ENCODE assay signal across 1 cellular context in the genomic region with DNA sequence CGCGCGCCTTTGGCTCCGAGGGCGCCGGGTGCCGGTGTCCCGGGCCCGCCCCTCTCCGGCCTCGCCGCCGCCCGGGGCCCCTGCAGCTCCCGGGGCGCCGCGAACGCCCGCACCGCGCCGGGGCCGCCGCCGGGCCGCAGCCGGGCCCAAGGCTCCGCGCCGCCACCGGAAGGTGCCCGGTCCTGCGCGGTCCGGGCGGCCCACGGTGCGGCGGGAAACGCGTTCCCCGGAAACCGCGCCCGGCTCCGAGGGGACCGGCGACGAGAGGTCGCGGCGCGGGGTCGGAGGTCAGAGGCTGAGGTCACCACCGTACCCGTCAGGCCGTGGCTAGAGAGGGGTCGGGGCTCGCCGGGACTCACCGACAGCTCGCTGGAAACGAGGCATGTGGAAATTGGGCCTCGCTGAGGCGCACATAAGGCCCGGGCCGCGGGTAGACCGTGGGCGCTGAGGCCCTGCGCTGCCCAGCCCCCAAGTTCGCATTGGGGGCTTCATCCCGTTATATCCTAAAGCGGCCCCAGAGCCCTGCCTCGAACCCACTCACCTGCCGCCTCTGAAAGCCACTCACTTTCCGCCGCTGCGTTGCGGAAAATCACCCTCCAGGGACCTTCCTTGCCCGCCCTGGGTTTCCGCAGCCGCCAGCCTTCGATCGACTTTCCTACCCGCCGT.
TF ChIP-seq lines count a peak whose summit lies in the region.

A gene (minus strand): TSS at position 167 of the 666 bp plus-strand sequence. CDS start 745 bp downstream, outside the sequence.

TF ChIP-seq in HepG2, 621 proteins besides CTCF, POLR2A, EP300 and RAD21 (continued from another document and continues in another):
- TF ChIP-seq, protein P1, sequence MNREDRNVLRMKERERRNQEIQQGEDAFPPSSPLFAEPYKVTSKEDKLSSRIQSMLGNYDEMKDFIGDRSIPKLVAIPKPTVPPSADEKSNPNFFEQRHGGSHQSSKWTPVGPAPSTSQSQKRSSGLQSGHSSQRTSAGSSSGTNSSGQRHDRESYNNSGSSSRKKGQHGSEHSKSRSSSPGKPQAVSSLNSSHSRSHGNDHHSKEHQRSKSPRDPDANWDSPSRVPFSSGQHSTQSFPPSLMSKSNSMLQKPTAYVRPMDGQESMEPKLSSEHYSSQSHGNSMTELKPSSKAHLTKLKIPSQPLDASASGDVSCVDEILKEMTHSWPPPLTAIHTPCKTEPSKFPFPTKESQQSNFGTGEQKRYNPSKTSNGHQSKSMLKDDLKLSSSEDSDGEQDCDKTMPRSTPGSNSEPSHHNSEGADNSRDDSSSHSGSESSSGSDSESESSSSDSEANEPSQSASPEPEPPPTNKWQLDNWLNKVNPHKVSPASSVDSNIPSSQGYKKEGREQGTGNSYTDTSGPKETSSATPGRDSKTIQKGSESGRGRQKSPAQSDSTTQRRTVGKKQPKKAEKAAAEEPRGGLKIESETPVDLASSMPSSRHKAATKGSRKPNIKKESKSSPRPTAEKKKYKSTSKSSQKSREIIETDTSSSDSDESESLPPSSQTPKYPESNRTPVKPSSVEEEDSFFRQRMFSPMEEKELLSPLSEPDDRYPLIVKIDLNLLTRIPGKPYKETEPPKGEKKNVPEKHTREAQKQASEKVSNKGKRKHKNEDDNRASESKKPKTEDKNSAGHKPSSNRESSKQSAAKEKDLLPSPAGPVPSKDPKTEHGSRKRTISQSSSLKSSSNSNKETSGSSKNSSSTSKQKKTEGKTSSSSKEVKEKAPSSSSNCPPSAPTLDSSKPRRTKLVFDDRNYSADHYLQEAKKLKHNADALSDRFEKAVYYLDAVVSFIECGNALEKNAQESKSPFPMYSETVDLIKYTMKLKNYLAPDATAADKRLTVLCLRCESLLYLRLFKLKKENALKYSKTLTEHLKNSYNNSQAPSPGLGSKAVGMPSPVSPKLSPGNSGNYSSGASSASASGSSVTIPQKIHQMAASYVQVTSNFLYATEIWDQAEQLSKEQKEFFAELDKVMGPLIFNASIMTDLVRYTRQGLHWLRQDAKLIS (CRISPR knock-in tag; IDR thresholded peaks at IDR 0.05), result 0 out of 2 replicates have a peak, but pooled peaks have one; percentile 1
- TF ChIP-seq ZNF569 (CRISPR knock-in tag; IDR thresholded peaks at IDR 0.05; ENCODE audit: borderline replicate concordance) (no peak), HOXA7 (CRISPR knock-in tag; IDR thresholded peaks at IDR 0.05) (no peak), MAFK (conservative IDR thresholded peaks at IDR 0.05 in 1 of 2, IDR thresholded peaks at IDR 0.05 in 1 of 2; ENCODE audit: low read length in 2 of 2) (no peak), YEATS4 (CRISPR knock-in tag; IDR thresholded peaks at IDR 0.05; ENCODE audit: borderline replicate concordance) (peak; percentile 99), ZNF367 (CRISPR knock-in tag; IDR thresholded peaks at IDR 0.05; ENCODE audit: borderline replicate concordance) (0 out of 2 replicates have a peak, but pooled peaks have one; percentile 53), TAF15 (IDR thresholded peaks at IDR 0.05; ENCODE audit: low read depth, low read length, poor library complexity, severe bottlenecking) (no peak), RFXANK (CRISPR knock-in tag; IDR thresholded peaks at IDR 0.05) (peak; percentile 73; the same call in 1 of the 2 replicates), ZNF749 (CRISPR knock-in tag; IDR thresholded peaks at IDR 0.05; ENCODE audit: borderline replicate concordance) (peak; percentile 95; the same call in 1 of the 2 replicates), ZEB1 (IDR thresholded peaks at IDR 0.05; ENCODE audit: insufficient replicate concordance, low read depth) (no peak), KAT7 (CRISPR knock-in tag; IDR thresholded peaks at IDR 0.05; ENCODE audit: borderline replicate concordance) (peak; percentile 99), ZFAT (CRISPR knock-in tag; conservative IDR thresholded peaks at IDR 0.05) (no peak)
- TF ChIP-seq, protein P2, sequence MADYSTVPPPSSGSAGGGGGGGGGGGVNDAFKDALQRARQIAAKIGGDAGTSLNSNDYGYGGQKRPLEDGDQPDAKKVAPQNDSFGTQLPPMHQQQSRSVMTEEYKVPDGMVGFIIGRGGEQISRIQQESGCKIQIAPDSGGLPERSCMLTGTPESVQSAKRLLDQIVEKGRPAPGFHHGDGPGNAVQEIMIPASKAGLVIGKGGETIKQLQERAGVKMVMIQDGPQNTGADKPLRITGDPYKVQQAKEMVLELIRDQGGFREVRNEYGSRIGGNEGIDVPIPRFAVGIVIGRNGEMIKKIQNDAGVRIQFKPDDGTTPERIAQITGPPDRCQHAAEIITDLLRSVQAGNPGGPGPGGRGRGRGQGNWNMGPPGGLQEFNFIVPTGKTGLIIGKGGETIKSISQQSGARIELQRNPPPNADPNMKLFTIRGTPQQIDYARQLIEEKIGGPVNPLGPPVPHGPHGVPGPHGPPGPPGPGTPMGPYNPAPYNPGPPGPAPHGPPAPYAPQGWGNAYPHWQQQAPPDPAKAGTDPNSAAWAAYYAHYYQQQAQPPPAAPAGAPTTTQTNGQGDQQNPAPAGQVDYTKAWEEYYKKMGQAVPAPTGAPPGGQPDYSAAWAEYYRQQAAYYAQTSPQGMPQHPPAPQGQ (CRISPR knock-in tag; IDR thresholded peaks at IDR 0.05; ENCODE audit: borderline replicate concordance), result peak; percentile 50; the same call in 1 of the 2 replicates
- TF ChIP-seq, protein P3, sequence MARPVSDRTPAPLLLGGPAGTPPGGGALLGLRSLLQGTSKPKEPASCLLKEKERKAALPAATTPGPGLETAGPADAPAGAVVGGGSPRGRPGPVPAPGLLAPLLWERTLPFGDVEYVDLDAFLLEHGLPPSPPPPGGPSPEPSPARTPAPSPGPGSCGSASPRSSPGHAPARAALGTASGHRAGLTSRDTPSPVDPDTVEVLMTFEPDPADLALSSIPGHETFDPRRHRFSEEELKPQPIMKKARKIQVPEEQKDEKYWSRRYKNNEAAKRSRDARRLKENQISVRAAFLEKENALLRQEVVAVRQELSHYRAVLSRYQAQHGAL (CRISPR knock-in tag; IDR thresholded peaks at IDR 0.05; ENCODE audit: not compliant biosample characterization), result no peak
- TF ChIP-seq, protein P4, sequence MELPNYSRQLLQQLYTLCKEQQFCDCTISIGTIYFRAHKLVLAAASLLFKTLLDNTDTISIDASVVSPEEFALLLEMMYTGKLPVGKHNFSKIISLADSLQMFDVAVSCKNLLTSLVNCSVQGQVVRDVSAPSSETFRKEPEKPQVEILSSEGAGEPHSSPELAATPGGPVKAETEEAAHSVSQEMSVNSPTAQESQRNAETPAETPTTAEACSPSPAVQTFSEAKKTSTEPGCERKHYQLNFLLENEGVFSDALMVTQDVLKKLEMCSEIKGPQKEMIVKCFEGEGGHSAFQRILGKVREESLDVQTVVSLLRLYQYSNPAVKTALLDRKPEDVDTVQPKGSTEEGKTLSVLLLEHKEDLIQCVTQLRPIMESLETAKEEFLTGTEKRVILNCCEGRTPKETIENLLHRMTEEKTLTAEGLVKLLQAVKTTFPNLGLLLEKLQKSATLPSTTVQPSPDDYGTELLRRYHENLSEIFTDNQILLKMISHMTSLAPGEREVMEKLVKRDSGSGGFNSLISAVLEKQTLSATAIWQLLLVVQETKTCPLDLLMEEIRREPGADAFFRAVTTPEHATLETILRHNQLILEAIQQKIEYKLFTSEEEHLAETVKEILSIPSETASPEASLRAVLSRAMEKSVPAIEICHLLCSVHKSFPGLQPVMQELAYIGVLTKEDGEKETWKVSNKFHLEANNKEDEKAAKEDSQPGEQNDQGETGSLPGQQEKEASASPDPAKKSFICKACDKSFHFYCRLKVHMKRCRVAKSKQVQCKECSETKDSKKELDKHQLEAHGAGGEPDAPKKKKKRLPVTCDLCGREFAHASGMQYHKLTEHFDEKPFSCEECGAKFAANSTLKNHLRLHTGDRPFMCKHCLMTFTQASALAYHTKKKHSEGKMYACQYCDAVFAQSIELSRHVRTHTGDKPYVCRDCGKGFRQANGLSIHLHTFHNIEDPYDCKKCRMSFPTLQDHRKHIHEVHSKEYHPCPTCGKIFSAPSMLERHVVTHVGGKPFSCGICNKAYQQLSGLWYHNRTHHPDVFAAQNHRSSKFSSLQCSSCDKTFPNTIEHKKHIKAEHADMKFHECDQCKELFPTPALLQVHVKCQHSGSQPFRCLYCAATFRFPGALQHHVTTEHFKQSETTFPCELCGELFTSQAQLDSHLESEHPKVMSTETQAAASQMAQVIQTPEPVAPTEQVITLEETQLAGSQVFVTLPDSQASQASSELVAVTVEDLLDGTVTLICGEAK (IDR thresholded peaks at IDR 0.05), result peak; percentile 82
- TF ChIP-seq, protein P4 (CRISPR knock-in tag; IDR thresholded peaks at IDR 0.05), result peak; percentile 90
- TF ChIP-seq, protein P5, sequence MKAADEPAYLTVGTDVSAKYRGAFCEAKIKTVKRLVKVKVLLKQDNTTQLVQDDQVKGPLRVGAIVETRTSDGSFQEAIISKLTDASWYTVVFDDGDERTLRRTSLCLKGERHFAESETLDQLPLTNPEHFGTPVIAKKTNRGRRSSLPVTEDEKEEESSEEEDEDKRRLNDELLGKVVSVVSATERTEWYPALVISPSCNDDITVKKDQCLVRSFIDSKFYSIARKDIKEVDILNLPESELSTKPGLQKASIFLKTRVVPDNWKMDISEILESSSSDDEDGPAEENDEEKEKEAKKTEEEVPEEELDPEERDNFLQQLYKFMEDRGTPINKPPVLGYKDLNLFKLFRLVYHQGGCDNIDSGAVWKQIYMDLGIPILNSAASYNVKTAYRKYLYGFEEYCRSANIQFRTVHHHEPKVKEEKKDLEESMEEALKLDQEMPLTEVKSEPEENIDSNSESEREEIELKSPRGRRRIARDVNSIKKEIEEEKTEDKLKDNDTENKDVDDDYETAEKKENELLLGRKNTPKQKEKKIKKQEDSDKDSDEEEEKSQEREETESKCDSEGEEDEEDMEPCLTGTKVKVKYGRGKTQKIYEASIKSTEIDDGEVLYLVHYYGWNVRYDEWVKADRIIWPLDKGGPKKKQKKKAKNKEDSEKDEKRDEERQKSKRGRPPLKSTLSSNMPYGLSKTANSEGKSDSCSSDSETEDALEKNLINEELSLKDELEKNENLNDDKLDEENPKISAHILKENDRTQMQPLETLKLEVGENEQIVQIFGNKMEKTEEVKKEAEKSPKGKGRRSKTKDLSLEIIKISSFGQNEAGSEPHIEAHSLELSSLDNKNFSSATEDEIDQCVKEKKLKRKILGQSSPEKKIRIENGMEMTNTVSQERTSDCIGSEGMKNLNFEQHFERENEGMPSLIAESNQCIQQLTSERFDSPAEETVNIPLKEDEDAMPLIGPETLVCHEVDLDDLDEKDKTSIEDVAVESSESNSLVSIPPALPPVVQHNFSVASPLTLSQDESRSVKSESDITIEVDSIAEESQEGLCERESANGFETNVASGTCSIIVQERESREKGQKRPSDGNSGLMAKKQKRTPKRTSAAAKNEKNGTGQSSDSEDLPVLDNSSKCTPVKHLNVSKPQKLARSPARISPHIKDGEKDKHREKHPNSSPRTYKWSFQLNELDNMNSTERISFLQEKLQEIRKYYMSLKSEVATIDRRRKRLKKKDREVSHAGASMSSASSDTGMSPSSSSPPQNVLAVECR (CRISPR knock-in tag; IDR thresholded peaks at IDR 0.05; ENCODE audit: borderline replicate concordance), result peak; percentile 95
- TF ChIP-seq, protein P6, sequence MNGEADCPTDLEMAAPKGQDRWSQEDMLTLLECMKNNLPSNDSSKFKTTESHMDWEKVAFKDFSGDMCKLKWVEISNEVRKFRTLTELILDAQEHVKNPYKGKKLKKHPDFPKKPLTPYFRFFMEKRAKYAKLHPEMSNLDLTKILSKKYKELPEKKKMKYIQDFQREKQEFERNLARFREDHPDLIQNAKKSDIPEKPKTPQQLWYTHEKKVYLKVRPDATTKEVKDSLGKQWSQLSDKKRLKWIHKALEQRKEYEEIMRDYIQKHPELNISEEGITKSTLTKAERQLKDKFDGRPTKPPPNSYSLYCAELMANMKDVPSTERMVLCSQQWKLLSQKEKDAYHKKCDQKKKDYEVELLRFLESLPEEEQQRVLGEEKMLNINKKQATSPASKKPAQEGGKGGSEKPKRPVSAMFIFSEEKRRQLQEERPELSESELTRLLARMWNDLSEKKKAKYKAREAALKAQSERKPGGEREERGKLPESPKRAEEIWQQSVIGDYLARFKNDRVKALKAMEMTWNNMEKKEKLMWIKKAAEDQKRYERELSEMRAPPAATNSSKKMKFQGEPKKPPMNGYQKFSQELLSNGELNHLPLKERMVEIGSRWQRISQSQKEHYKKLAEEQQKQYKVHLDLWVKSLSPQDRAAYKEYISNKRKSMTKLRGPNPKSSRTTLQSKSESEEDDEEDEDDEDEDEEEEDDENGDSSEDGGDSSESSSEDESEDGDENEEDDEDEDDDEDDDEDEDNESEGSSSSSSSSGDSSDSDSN (CRISPR knock-in tag; IDR thresholded peaks at IDR 0.05), result peak; percentile 83
- TF ChIP-seq, protein P7, sequence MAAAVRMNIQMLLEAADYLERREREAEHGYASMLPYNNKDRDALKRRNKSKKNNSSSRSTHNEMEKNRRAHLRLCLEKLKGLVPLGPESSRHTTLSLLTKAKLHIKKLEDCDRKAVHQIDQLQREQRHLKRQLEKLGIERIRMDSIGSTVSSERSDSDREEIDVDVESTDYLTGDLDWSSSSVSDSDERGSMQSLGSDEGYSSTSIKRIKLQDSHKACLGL (CRISPR knock-in tag; IDR thresholded peaks at IDR 0.05), result peak; percentile 85
- TF ChIP-seq, protein P8, sequence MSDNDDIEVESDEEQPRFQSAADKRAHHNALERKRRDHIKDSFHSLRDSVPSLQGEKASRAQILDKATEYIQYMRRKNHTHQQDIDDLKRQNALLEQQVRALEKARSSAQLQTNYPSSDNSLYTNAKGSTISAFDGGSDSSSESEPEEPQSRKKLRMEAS (IDR thresholded peaks at IDR 0.05), result peak; percentile 91
- TF ChIP-seq, protein P9, sequence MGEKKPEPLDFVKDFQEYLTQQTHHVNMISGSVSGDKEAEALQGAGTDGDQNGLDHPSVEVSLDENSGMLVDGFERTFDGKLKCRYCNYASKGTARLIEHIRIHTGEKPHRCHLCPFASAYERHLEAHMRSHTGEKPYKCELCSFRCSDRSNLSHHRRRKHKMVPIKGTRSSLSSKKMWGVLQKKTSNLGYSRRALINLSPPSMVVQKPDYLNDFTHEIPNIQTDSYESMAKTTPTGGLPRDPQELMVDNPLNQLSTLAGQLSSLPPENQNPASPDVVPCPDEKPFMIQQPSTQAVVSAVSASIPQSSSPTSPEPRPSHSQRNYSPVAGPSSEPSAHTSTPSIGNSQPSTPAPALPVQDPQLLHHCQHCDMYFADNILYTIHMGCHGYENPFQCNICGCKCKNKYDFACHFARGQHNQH (CRISPR knock-in tag; IDR thresholded peaks at IDR 0.05), result peak; percentile 95; the same call in 1 of the 2 replicates
